ENCODE assay signal across 30 cellular contexts in the genomic region with DNA sequence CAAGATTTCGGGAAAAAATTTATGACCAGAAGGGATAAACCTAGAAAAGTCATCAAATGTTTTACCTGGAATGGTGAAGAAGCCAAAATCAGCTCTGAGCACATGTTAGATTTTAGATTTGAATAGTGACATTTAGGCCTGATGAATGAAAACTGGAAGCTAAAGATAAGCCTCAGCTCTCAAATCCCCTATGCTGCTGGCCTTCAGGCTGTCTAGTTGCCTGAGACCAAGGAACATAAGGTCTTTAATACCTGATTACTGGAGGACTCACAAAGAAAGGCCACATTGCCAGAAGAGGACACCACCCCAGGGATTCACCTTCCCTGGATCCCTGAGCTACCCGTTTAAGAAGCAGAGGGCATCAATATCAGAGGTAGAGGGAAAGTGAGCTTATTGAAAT. TPM values are rescaled to one million over a fixed set of nuclear protein-coding genes. Genes with fewer than 3 reads are reported as not detected.
"Had no signal": no experiment of that assay in that cellular context is flagged by ENCODE, and none has a peak within 500 bp of the region (broad histone marks: within the 10 kb centered on the region; RNA-seq: fewer than 3 reads in every experiment).

No MANE protein-coding gene starts in this region.

- H3K27ac Mint-ChIP-seq: activated CD4-positive, alpha-beta T cell treated with anti-CD3 and anti-CD28 coated beads, Interleukin-2, amount 10 ng/mL, durations not matched to agents 24 days and 14 days; activated CD8-positive, alpha-beta T cell treated with anti-CD3 and anti-CD28 coated beads for 36 hours; activated naive CD4-positive, alpha-beta T cell treated with anti-CD3 and anti-CD28 coated beads for 36 hours; activated naive CD4-positive, alpha-beta T cell treated with anti-CD3 and anti-CD28 coated beads, Interleukin-2, amount 50 U/mL, for 72 hours; activated T-helper 1 cell treated with anti-CD3 and anti-CD28 coated beads, Interleukin-12 subunit alpha, Interleukin-12 subunit beta, Interleukin-2, Interleukin-4 antibody, amounts not matched to agents 30 ng/mL and 10 ng/mL and 1 ng/mL, durations not matched to agents 14 hours and 24 hours and 36 hours had no signal

- DNase-seq: activated CD4-positive, alpha-beta T cell treated with anti-CD3 and anti-CD28 coated beads, Interleukin-2, amount 10 ng/mL, durations not matched to agents 24 days and 14 days; activated CD4-positive, alpha-beta T cell treated with anti-CD3 and anti-CD28 coated beads, Interleukin-2, amount 50 U/mL, for 4 hours; activated CD8-positive, alpha-beta T cell treated with anti-CD3 and anti-CD28 coated beads for 36 hours; activated gamma-delta T cell treated with Interleukin-2 at 50 U/mL for 16 hours; activated naive CD4-positive, alpha-beta T cell treated with anti-CD3 and anti-CD28 coated beads for 36 hours; activated T-cell treated with anti-CD3 and anti-CD28 coated beads, Interleukin-2, amount 50 U/mL, for 4 hours; adrenal gland; body of pancreas; caudate nucleus; cerebellar nuclear complex; NCI-H1105; NCI-H1436; NCI-H1694; NCI-H1930; NCI-H2081 treated with DMSO at 0.1 percent for 48 hours; NCI-H226; NCI-H446 treated with DMSO at 0.1 percent for 48 hours; NCI-H524; NCI-H69; NK-92 treated with Interleukin-12 subunit alpha and Interleukin-12 subunit beta, amount 100 ng/mL, for 24 hours; SHP77; SJCRH30; T1000 had no signal

- H3K4me3 Mint-ChIP-seq: activated CD4-positive, alpha-beta T cell treated with anti-CD3 and anti-CD28 coated beads, Interleukin-2, amount 10 ng/mL, durations not matched to agents 24 days and 14 days; activated CD8-positive, alpha-beta T cell treated with anti-CD3 and anti-CD28 coated beads for 36 hours; activated naive CD4-positive, alpha-beta T cell treated with anti-CD3 and anti-CD28 coated beads for 36 hours; activated T-cell treated with anti-CD3 and anti-CD28 coated beads, Interleukin-2, amount 50 U/mL, for 4 hours; activated T-helper 1 cell treated with anti-CD3 and anti-CD28 coated beads, Interleukin-12 subunit alpha, Interleukin-12 subunit beta, Interleukin-2, Interleukin-4 antibody, amounts not matched to agents 30 ng/mL and 10 ng/mL and 1 ng/mL, durations not matched to agents 14 hours and 24 hours and 36 hours had no signal

- H3K27me3 Mint-ChIP-seq: activated CD4-positive, alpha-beta T cell treated with anti-CD3 and anti-CD28 coated beads, Interleukin-2, amount 10 ng/mL, durations not matched to agents 24 days and 14 days had no signal

- H3K9me3 Mint-ChIP-seq: activated CD4-positive, alpha-beta T cell treated with anti-CD3 and anti-CD28 coated beads, Interleukin-2, amount 10 ng/mL, durations not matched to agents 24 days and 14 days; activated CD8-positive, alpha-beta T cell treated with anti-CD3 and anti-CD28 coated beads for 36 hours; activated naive CD4-positive, alpha-beta T cell treated with anti-CD3 and anti-CD28 coated beads for 36 hours; activated naive CD4-positive, alpha-beta T cell treated with anti-CD3 and anti-CD28 coated beads, Interleukin-2, amount 50 U/mL, for 72 hours; activated T-cell treated with anti-CD3 and anti-CD28 coated beads, Interleukin-2, amount 50 U/mL, for 4 hours; activated T-helper 1 cell treated with anti-CD3 and anti-CD28 coated beads, Interleukin-12 subunit alpha, Interleukin-12 subunit beta, Interleukin-2, Interleukin-4 antibody, amounts not matched to agents 30 ng/mL and 10 ng/mL and 1 ng/mL, durations not matched to agents 14 hours and 24 hours and 36 hours had no signal

- FAIRE-seq: astrocyte, bronchial epithelial cell, TTC549 had no signal

- H3K4me1 Mint-ChIP-seq: activated CD4-positive, alpha-beta T cell treated with anti-CD3 and anti-CD28 coated beads, Interleukin-2, amount 10 ng/mL, durations not matched to agents 24 days and 14 days had no signal

RNA-seq across cellular contexts. Expression of gene BCL2L14, which starts 56.6 kb away (rescaled TPM):
- total RNA-seq: adrenal gland, astrocyte, bronchial epithelial cell, LHCN-M2, OCI-LY7, SJCRH30 had no signal
